12 cellular contexts compared by ENCODE assay signal in the genomic region with DNA sequence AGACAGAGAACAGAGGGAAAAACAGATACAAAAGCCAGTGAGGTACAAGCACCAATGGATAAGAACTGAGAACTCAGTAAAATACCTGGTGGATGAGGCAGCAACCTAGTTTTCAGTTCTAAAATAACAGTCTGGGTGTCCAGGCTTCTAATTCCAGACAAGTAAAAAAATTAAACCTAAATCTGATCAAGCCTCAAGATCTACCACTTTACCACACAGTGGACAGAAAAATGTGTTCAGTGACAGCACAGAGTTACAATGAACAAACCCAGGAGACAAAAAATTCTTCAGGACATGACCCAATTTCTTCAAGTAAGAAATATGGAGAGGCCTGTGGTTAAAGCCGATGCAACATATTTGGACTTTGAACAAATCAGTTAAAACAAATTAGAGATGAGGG. TPM values are rescaled to one million over a fixed set of nuclear protein-coding genes. Genes with fewer than 3 reads are reported as not detected.
DNase-seq lines count a peak whose midpoint lies in the region; ATAC-seq and TF ChIP-seq lines count a peak whose summit lies in the region.
"Had no signal": no experiment of that assay in that cellular context is flagged by ENCODE, and none has a peak within 500 bp of the region (broad histone marks: within the 10 kb centered on the region; RNA-seq: fewer than 3 reads in every experiment).

No MANE protein-coding gene starts in this region.

- H4K20me1 ChIP-seq in DND-41 (ENCODE audit: insufficient read depth, low read length), result peaks cover 14% of the 10 kb centered on the region; the same call in 1 of the 2 replicates

- H3K4me1 Mint-ChIP-seq in WTC11, result no peaks in the 10 kb centered on the region
- H3K4me1 Mint-ChIP-seq: CD14-positive monocyte had no signal

- peaks cover 56% of the 10 kb centered on the region for H3K36me3 Mint-ChIP-seq in WTC11

- H3K4me1 ChIP-seq in DND-41 (ENCODE audit: insufficient read depth, low read length) (no peaks in the 10 kb centered on the region), foreskin keratinocyte (no peaks in the 10 kb centered on the region)

- peak overlapping the region; percentile 69 for H3K27ac Mint-ChIP-seq in WTC11
- H3K27ac Mint-ChIP-seq: endodermal cell had no signal

- H3K9me3 Mint-ChIP-seq in WTC11, result no peaks in the 10 kb centered on the region
- H3K9me3 Mint-ChIP-seq: CD14-positive monocyte, endodermal cell had no signal

- no peak overlapping the region for H3K4me2 ChIP-seq in DND-41 (ENCODE audit: insufficient read depth, low read length)

- CTCF ChIA-PET in WTC11 (lab: Charles Lee), result interaction anchor here (2.0 kb wide), 1 partner anchor 8 kb away, joined by 13 read pairs; no protein-coding TSS in a partner anchor

- peaks cover 5% of the 10 kb centered on the region; the same call in 1 of the 2 replicates for H3K79me2 ChIP-seq in DND-41 (ENCODE audit: insufficient read depth, low read length)

- no peak overlapping the region for H3K4me3 Mint-ChIP-seq in WTC11
- H3K4me3 Mint-ChIP-seq: CD14-positive monocyte, endodermal cell had no signal

- peaks cover 82% of the 10 kb centered on the region for H3K36me3 ChIP-seq in DND-41 (ENCODE audit: insufficient read depth, low read length)

- POLR2A ChIA-PET in WTC11 (lab: Charles Lee), result no interaction called here

- H3K4me3 ChIP-seq in AG10803 (ENCODE audit: low read length) (no peak overlapping the region), DND-41 (ENCODE audit: low read depth in 1 of 2, low read length in 2 of 2) (no peak overlapping the region)

- H3K27me3 ChIP-seq in DND-41 (ENCODE audit: insufficient read depth, low read length, poor library complexity), result no peaks in the 10 kb centered on the region
- H3K27me3 ChIP-seq in foreskin keratinocyte, result no peaks in the 10 kb centered on the region

- 0 out of 3 replicates have a peak, but pooled peaks have one; percentile 10 for ATAC-seq in DND-41 (ENCODE audit: insufficient read depth, low read depth)
- ATAC-seq in WTC11, result no peak
- peak; percentile 4 for ATAC-seq in foreskin keratinocyte
- no peak for ATAC-seq in GM19035 (IDR thresholded peaks at IDR 0.05; ENCODE audit: unreplicated experiment)

- peak; percentile 75 for DNase-seq in AG10803 (ENCODE audit: low read depth)
- no peak for DNase-seq in DND-41
- no peak for DNase-seq in WTC11 (ENCODE audit: low spot score)
- DNase-seq in foreskin keratinocyte, result no peak
- no peak for DNase-seq in NCI-H748 (lab: John Stamatoyannopoulos, UW; ENCODE audit: unreplicated experiment)
- no peak for DNase-seq in stimulated activated CD4-positive, alpha-beta T cell treated with anti-CD3 and anti-CD28 coated beads, Interleukin-2, amount 100 ng/mL, for 48 hours
- DNase-seq in superior temporal gyrus (ENCODE audit: extremely low spot score), result no peak
- DNase-seq: endodermal cell, Karpas-422, NCI-H2029 had no signal

- H3K9ac ChIP-seq in DND-41 (ENCODE audit: low read depth, low read length), result no peak overlapping the region

- no peaks in the 10 kb centered on the region for H3K9me3 ChIP-seq in DND-41 (ENCODE audit: insufficient read depth, low read length, severe bottlenecking)

- H3K27ac ChIP-seq in DND-41 (ENCODE audit: low read length) (no peak overlapping the region), foreskin keratinocyte (no peak overlapping the region)

- TF ChIP-seq CTCF in AG10803 (conservative IDR thresholded peaks at IDR 0.05; ENCODE audit: low read length), result no peak
- TF ChIP-seq CTCF in DND-41 (IDR thresholded peaks at IDR 0.05; ENCODE audit: borderline replicate concordance, extremely low read depth, low read length, poor library complexity, severe bottlenecking), result no peak
- TF ChIP-seq CTCF in WTC11 (IDR thresholded peaks at IDR 0.05), result no peak
- no peak for TF ChIP-seq CTCF in foreskin keratinocyte (conservative IDR thresholded peaks at IDR 0.05)

- no peaks in the 10 kb centered on the region for H3K27me3 Mint-ChIP-seq in WTC11 (ENCODE audit: low read depth)

- H2AFZ ChIP-seq in DND-41 (ENCODE audit: low read depth, low read length), result no peak overlapping the region

TF ChIP-seq in WTC11, 78 proteins besides CTCF, POLR2A, EP300 and RAD21:
- TF ChIP-seq ZNF396 (CRISPR knock-in tag; IDR thresholded peaks at IDR 0.05; ENCODE audit: borderline replicate concordance) (no peak), NR1H2 (CRISPR knock-in tag; IDR thresholded peaks at IDR 0.05) (no peak), ETV6 (CRISPR knock-in tag; IDR thresholded peaks at IDR 0.05) (no peak), ZNF425 (CRISPR knock-in tag; conservative IDR thresholded peaks at IDR 0.05) (no peak), AFF4 (CRISPR knock-in tag; IDR thresholded peaks at IDR 0.05; ENCODE audit: borderline replicate concordance) (no peak), TEAD4 (CRISPR knock-in tag; IDR thresholded peaks at IDR 0.05) (no peak), MYBL2 (CRISPR knock-in tag; IDR thresholded peaks at IDR 0.05) (no peak), GABPB1 (CRISPR knock-in tag; IDR thresholded peaks at IDR 0.05) (no peak)
- TF ChIP-seq, protein P1, sequence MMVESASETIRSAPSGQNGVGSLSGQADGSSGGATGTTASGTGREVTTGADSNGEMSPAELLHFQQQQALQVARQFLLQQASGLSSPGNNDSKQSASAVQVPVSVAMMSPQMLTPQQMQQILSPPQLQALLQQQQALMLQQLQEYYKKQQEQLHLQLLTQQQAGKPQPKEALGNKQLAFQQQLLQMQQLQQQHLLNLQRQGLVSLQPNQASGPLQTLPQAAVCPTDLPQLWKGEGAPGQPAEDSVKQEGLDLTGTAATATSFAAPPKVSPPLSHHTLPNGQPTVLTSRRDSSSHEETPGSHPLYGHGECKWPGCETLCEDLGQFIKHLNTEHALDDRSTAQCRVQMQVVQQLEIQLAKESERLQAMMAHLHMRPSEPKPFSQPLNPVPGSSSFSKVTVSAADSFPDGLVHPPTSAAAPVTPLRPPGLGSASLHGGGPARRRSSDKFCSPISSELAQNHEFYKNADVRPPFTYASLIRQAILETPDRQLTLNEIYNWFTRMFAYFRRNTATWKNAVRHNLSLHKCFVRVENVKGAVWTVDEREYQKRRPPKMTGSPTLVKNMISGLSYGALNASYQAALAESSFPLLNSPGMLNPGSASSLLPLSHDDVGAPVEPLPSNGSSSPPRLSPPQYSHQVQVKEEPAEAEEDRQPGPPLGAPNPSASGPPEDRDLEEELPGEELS (CRISPR knock-in tag; IDR thresholded peaks at IDR 0.05), result no peak

RNA-seq across cellular contexts. Expression of gene CCNL1, which starts 14.4 kb away (rescaled TPM):
- total RNA-seq in WTC11 (2021), result 67.2 to 79.6 TPM (median 72.7 TPM) in 3 replicates
- 59.0 and 65.0 TPM in 2 replicates for total RNA-seq in foreskin keratinocyte
- polyA plus RNA-seq in foreskin keratinocyte, result 21.4 and 23.7 TPM in 2 replicates

Comparison
In these comparisons a context has a peak if more than half of its experiments do, and no peak if none do; other contexts are left out.
1. ATAC-seq: peak in DND-41 (single experiment) and foreskin keratinocyte (single experiment); none in WTC11 (single experiment) and GM19035 (single experiment).